In the genomic region with DNA sequence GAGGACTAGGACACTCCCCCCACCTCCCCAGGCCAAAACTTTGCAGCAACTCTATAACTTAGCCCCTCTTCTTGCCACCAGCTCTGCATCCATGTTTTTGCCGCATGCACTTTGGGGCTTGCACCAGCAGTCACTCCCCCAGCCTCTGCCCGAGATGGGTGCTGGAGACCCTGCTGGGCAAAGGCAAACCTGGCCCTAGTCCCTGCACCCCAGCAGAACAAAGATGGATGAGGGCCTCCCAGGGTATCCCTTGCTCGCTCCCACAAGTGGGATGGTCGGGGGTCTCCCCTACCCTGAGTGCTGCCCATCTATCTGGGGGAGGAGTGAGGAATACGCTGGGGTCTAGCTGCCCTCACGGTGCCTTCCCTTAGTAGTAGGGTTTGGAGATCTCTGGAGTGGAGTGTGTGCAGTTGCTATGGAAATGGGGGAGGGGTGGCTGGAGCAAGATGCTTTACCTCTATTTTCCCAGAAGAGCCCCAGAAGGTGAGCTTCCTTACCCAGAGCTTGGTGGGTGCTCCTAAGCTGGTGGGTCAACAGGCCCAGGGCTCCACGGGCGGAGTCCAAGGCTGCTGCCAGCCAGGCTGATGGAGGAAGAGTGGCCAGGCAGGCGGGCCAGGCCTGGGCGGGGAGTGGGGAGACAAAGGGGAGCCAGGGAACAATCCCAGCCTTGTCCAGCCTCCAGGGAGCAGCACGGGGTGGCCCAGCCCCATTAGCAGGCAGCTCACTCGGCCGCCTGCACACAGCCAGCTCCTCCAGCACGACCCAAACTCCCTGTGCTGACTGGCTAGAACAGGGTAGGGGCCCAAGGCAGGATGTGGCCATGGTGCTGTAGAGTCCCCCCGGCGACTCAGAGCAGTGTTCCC, we compare ENCODE assay signal across 10 cellular contexts.
DNase-seq lines count a peak whose midpoint lies in the region.
"Had no signal": no experiment of that assay in that cellular context is flagged by ENCODE, and none has a peak within 500 bp of the region (broad histone marks: within the 10 kb centered on the region; RNA-seq: fewer than 3 reads in every experiment).

A gene with protein sequence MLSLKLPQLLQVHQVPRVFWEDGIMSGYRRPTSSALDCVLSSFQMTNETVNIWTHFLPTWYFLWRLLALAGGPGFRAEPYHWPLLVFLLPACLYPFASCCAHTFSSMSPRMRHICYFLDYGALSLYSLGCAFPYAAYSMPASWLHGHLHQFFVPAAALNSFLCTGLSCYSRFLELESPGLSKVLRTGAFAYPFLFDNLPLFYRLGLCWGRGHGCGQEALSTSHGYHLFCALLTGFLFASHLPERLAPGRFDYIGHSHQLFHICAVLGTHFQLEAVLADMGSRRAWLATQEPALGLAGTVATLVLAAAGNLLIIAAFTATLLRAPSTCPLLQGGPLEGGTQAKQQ (minus strand): TSS at position 597 of the 863 bp plus-strand sequence. CDS start 1,325 bp downstream, outside the sequence.

- H3K36me3 Mint-ChIP-seq in activated naive CD4-positive, alpha-beta T cell treated with anti-CD3 and anti-CD28 coated beads, Interleukin-2, amount 10 ng/mL, durations not matched to agents 7 days and 5 days, result peaks cover 21% of the 10 kb centered on the region

- no peak within 1 kb of the TSS for H3K4me3 Mint-ChIP-seq in activated naive CD4-positive, alpha-beta T cell treated with anti-CD3 and anti-CD28 coated beads, Interleukin-2, amount 10 ng/mL, durations not matched to agents 7 days and 5 days

- CTCF ChIA-PET in activated naive CD4-positive, alpha-beta T cell treated with anti-CD3 and anti-CD28 coated beads, Interleukin-2, amount 10 ng/mL, durations not matched to agents 7 days and 5 days (lab: Charles Lee), result interaction anchor here (0.6 to 1.1 kb wide), 2 partner anchors 22 to 106 kb away, joined by 3 read pairs; no protein-coding TSS in a partner anchor

- H3K27me3 Mint-ChIP-seq in activated naive CD4-positive, alpha-beta T cell treated with anti-CD3 and anti-CD28 coated beads, Interleukin-2, amount 10 ng/mL, durations not matched to agents 7 days and 5 days, result peaks cover 3% of the 10 kb centered on the region

- H3K9me3 Mint-ChIP-seq in activated naive CD4-positive, alpha-beta T cell treated with anti-CD3 and anti-CD28 coated beads, Interleukin-2, amount 10 ng/mL, durations not matched to agents 7 days and 5 days, result no peaks in the 10 kb centered on the region

- H3K4me1 Mint-ChIP-seq in activated naive CD4-positive, alpha-beta T cell treated with anti-CD3 and anti-CD28 coated beads, Interleukin-2, amount 10 ng/mL, durations not matched to agents 7 days and 5 days, result peaks cover 38% of the 10 kb centered on the region

- H3K27ac Mint-ChIP-seq in activated naive CD4-positive, alpha-beta T cell treated with anti-CD3 and anti-CD28 coated beads, Interleukin-2, amount 10 ng/mL, durations not matched to agents 7 days and 5 days, result peak within 1 kb of the TSS; percentile 46

- no peak for DNase-seq in activated naive CD4-positive, alpha-beta T cell treated with anti-CD3 and anti-CD28 coated beads, Interleukin-2, amount 10 ng/mL, durations not matched to agents 7 days and 5 days
- DNase-seq in activated naive CD4-positive, alpha-beta T cell treated with Interleukin-2 at 50 U/mL for 16 hours, result no peak
- peak; percentile 50 to 98 (median 90) for DNase-seq in amygdala (lab: John Stamatoyannopoulos, UW)
- DNase-seq in inferior parietal cortex (ENCODE audit: extremely low spot score), result peak; percentile 81
- DNase-seq in substantia nigra (lab: John Stamatoyannopoulos, UW), result peak; percentile 53 to 99 (median 92)
- no peak for DNase-seq in COLO668 (lab: John Stamatoyannopoulos, UW; ENCODE audit: unreplicated experiment)
- DNase-seq in stimulated activated CD4-positive, alpha-beta T cell treated with anti-CD3 and anti-CD28 coated beads, Interleukin-12 subunit alpha, Interleukin-12 subunit beta, amount 100 ng/mL, for 4 hours, result no peak
- no peak for DNase-seq in HuH-7.5 (ENCODE audit: low spot score)
- DNase-seq: NCI-H2029 treated with DMSO at 0.1 percent for 48 hours had no signal

- peak within 1 kb of the TSS; percentile 99 for H3K27ac ChIP-seq in substantia nigra (ENCODE audit: low read depth, low read length, poor library complexity, severe bottlenecking)
- H3K27ac ChIP-seq: VCaP had no signal

Comparison
In these comparisons a context has a peak if more than half of its experiments do, and no peak if none do; other contexts are left out.
1. DNase-seq: peak in amygdala (56 of 56), inferior parietal cortex (single experiment) and substantia nigra (49 of 49); none in activated naive CD4-positive, alpha-beta T cell treated with anti-CD3 and anti-CD28 coated beads, Interleukin-2, amount 10 ng/mL, durations not matched to agents 7 days and 5 days (single experiment), activated naive CD4-positive, alpha-beta T cell treated with Interleukin-2 at 50 U/mL for 16 hours (single experiment), COLO668 (single experiment), stimulated activated CD4-positive, alpha-beta T cell treated with anti-CD3 and anti-CD28 coated beads, Interleukin-12 subunit alpha, Interleukin-12 subunit beta, amount 100 ng/mL, for 4 hours (single experiment) and HuH-7.5 (single experiment).